1 cellular context compared by ENCODE assay signal in genomic region chr22:35749808-35750207, GRCh38.
TF ChIP-seq lines count a peak whose summit lies in the region.

No MANE protein-coding gene starts in this region.

TF ChIP-seq in H1, 55 proteins besides CTCF, POLR2A, EP300 and RAD21 (continued from another document):
- no peak for TF ChIP-seq YY1 (IDR thresholded peaks at IDR 0.05; ENCODE audit: low read depth, low read length)
- no peak for TF ChIP-seq CEBPB (IDR thresholded peaks at IDR 0.05; ENCODE audit: low read depth, low read length)
- TF ChIP-seq SRF (IDR thresholded peaks at IDR 0.05; ENCODE audit: low read depth, low read length) = no peak
- no peak for TF ChIP-seq SP1 (IDR thresholded peaks at IDR 0.05; ENCODE audit: low read depth, low read length)
- TF ChIP-seq POLR2AphosphoS5 (IDR thresholded peaks at IDR 0.05; ENCODE audit: low read depth, low read length) = no peak
- no peak for TF ChIP-seq JUN (IDR thresholded peaks at IDR 0.05; ENCODE audit: low read depth, low read length)
- no peak for TF ChIP-seq CBX8 (IDR thresholded peaks at IDR 0.05; ENCODE audit: borderline replicate concordance, low read depth, low read length)
